Comparison of ENCODE assay signal across 20 cellular contexts in genomic region chr2:72894466-72894865, GRCh38. TPM values are rescaled to one million over a fixed set of nuclear protein-coding genes. Genes with fewer than 3 reads are reported as not detected.
DNase-seq lines count a peak whose midpoint lies in the region; ATAC-seq, FAIRE-seq and TF ChIP-seq lines count a peak whose summit lies in the region.
"Had no signal": no experiment of that assay in that cellular context is flagged by ENCODE, and none has a peak within 500 bp of the region (broad histone marks: within the 10 kb centered on the region; RNA-seq: fewer than 3 reads in every experiment).

No MANE protein-coding gene starts in this region.

- H3K4ac ChIP-seq in mesenchymal stem cell (ENCODE audit: low read depth in 1 of 2, low read length in 2 of 2): no peak overlapping the region

- peaks cover 0 to 29% (median 13%) of the 10 kb centered on the region in 11 experiments; a peak in 15 of 22 replicates for H3K27me3 ChIP-seq in BLaER1 treated with 17β-estradiol and CSF1 and Interleukin-3, amounts not matched to agents 10 nM and 100 nM
- H3K27me3 ChIP-seq in GM23338 (ENCODE audit: insufficient read depth) (peaks cover 55% of the 10 kb centered on the region), bronchial epithelial cell (ENCODE audit: control insufficient read depth, insufficient read depth, low read length) (no peaks in the 10 kb centered on the region), mesenchymal stem cell (ENCODE audit: control insufficient read depth in 1 of 2, insufficient read depth in 1 of 2, low read length in 2 of 2) (peaks cover 46 to 48% of the 10 kb centered on the region in 2 experiments)
- H3K27me3 ChIP-seq: BE2C, MG63 had no signal

- H3K79me2 ChIP-seq in GM23338 (replicated peaks; ENCODE audit: insufficient read depth): no peaks in the 10 kb centered on the region

- peak overlapping the region in 5 of 11 experiments; percentile 5 to 58 (median 31); a peak in 4 of 22 replicates for H3K27ac ChIP-seq in BLaER1 treated with 17β-estradiol and CSF1 and Interleukin-3, amounts not matched to agents 10 nM and 100 nM
- H3K27ac ChIP-seq in GM23338 (ENCODE audit: low read depth): no peak overlapping the region
- H3K27ac ChIP-seq in mesenchymal stem cell (ENCODE audit: low read length, poor library complexity, severe bottlenecking): no peak overlapping the region
- H3K27ac ChIP-seq: HL-60, SJCRH30 had no signal

- H4K91ac ChIP-seq in mesenchymal stem cell (ENCODE audit: low read length): peak overlapping the region; percentile 0

- WGBS in mesenchymal stem cell: 94% methylated on average over 7 of the region's 9 CpGs

- H2AK5ac ChIP-seq in mesenchymal stem cell (ENCODE audit: low read length, severe bottlenecking): no peak overlapping the region

- no peak overlapping the region for H3K27ac Mint-ChIP-seq in GM23338
- H3K27ac Mint-ChIP-seq: CD8-positive, alpha-beta T cell had no signal

- H3K79me1 ChIP-seq in mesenchymal stem cell (replicated peaks; ENCODE audit: low read length, poor library complexity, severe bottlenecking): peaks cover 2% of the 10 kb centered on the region

- no peak for FAIRE-seq in bronchial epithelial cell (lab: Jason Lieb, UNC)
- FAIRE-seq: A204.1 had no signal

- peaks cover 26% of the 10 kb centered on the region for H3K27me3 Mint-ChIP-seq in GM23338 (ENCODE audit: insufficient read depth, low read depth, poor library complexity)

- no peak overlapping the region for H3K23ac ChIP-seq in mesenchymal stem cell (ENCODE audit: low read length in 2 of 2)

- H3K18ac ChIP-seq in mesenchymal stem cell (ENCODE audit: low read depth in 1 of 2, low read length in 2 of 2): no peak overlapping the region

- H4K8ac ChIP-seq in mesenchymal stem cell (ENCODE audit: low read length): no peak overlapping the region

- H4K20me1 ChIP-seq in BLaER1 treated with 17β-estradiol and CSF1 and Interleukin-3, amounts not matched to agents 10 nM and 100 nM: peaks cover 0 to 41% (median 23%) of the 10 kb centered on the region in 11 experiments; a peak in 17 of 22 replicates
- no peaks in the 10 kb centered on the region for H4K20me1 ChIP-seq in GM23338 (replicated peaks; ENCODE audit: insufficient read depth)

- H3K9me3 Mint-ChIP-seq in GM23338: no peaks in the 10 kb centered on the region
- H3K9me3 Mint-ChIP-seq: CD8-positive, alpha-beta T cell had no signal

- peaks cover 24% of the 10 kb centered on the region for H3K4me1 Mint-ChIP-seq in GM23338

- no peak overlapping the region for H2BK120ac ChIP-seq in mesenchymal stem cell (ENCODE audit: low read depth, low read length)

- no peak overlapping the region for H3K14ac ChIP-seq in mesenchymal stem cell (ENCODE audit: low read length in 2 of 2)

- intact Hi-C loops in Right ventricle myocardium inferior (cut with DNase I): loop anchor here (5.0 kb wide), 2 partner anchors 98 to 283 kb away; no protein-coding TSS in a partner anchor

- no peak overlapping the region for H2BK5ac ChIP-seq in mesenchymal stem cell (ENCODE audit: low read depth, low read length, poor library complexity, severe bottlenecking)

- H3K9me3 ChIP-seq in BLaER1 treated with 17β-estradiol and CSF1 and Interleukin-3, amounts not matched to agents 10 nM and 100 nM (replicated peaks in 1 of 11): no peaks in the 10 kb centered on the region
- no peaks in the 10 kb centered on the region for H3K9me3 ChIP-seq in mesenchymal stem cell (ENCODE audit: control insufficient read depth, low read length)
- H3K9me3 ChIP-seq: BE2C, MG63, SJCRH30 had no signal

- H3K36me3 Mint-ChIP-seq in GM23338 (ENCODE audit: low read depth): no peaks in the 10 kb centered on the region
- H3K36me3 Mint-ChIP-seq: CD8-positive, alpha-beta T cell had no signal

- peak overlapping the region; percentile 53 to 83 (median 75); a peak in 21 of 22 replicates for H3K4me2 ChIP-seq in BLaER1 treated with 17β-estradiol and CSF1 and Interleukin-3, amounts not matched to agents 10 nM and 100 nM
- H3K4me2 ChIP-seq in GM23338 (peak overlapping the region; percentile 65; the same call in 1 of the 2 replicates), mesenchymal stem cell (ENCODE audit: low read length, poor library complexity, severe bottlenecking) (no peak overlapping the region)

- DNase-seq in GM23338 (ENCODE audit: low spot score) (no peak), bronchial epithelial cell (ENCODE audit: low read depth) (peak; percentile 73), mesenchymal stem cell (no peak), OCI-M2 (lab: John Stamatoyannopoulos, UW; ENCODE audit: unreplicated experiment) (no peak), Right ventricle myocardium inferior (ENCODE audit: missing footprints) (no peak), EL (no peak)
- DNase-seq: BE2C; Calu3; CD8-positive, alpha-beta T cell; MG63; NCI-H1048; NCI-H1436 treated with DMSO at 0.1 percent for 48 hours; NCI-H2029; NCI-H524 treated with DMSO at 0.1 percent for 48 hours had no signal

- no peaks in the 10 kb centered on the region for H3F3A ChIP-seq in GM23338 (replicated peaks; ENCODE audit: low read depth)

- H3K9ac ChIP-seq in BLaER1 treated with 17β-estradiol and CSF1 and Interleukin-3, amounts not matched to agents 10 nM and 100 nM: peak overlapping the region in 3 of 11 experiments; percentile 2 to 38 (median 15); a peak in 4 of 22 replicates
- H3K9ac ChIP-seq in mesenchymal stem cell (ENCODE audit: low read length): no peak overlapping the region

- no peak overlapping the region for H3K4me3 Mint-ChIP-seq in GM23338
- H3K4me3 Mint-ChIP-seq: CD8-positive, alpha-beta T cell had no signal

- ATAC-seq in GM23338: no peak
- ATAC-seq in HG03097 (IDR thresholded peaks at IDR 0.05; ENCODE audit: low FRiP score, unreplicated experiment): no peak
- no peak for ATAC-seq in Right ventricle myocardium inferior
- ATAC-seq: CD8-positive, alpha-beta T cell had no signal

- no peaks in the 10 kb centered on the region for H3K9me2 ChIP-seq in GM23338 (ENCODE audit: insufficient read depth)

- no peak overlapping the region for H2BK12ac ChIP-seq in mesenchymal stem cell (ENCODE audit: low read length in 2 of 2)

- H2AFZ ChIP-seq in GM23338: no peak overlapping the region
- no peak overlapping the region for H2AFZ ChIP-seq in mesenchymal stem cell (ENCODE audit: low read depth, low read length)

- TF ChIP-seq CTCF in GM23338 (conservative IDR thresholded peaks at IDR 0.05; ENCODE audit: low read depth in 2 of 2) (no peak), bronchial epithelial cell (IDR thresholded peaks at IDR 0.05; ENCODE audit: insufficient read depth, low read length, severe bottlenecking) (no peak)

- no peak overlapping the region for H2BK15ac ChIP-seq in mesenchymal stem cell (ENCODE audit: low read depth, poor library complexity, severe bottlenecking)

- peaks cover 0 to 15% (median 11%) of the 10 kb centered on the region in 11 experiments; a peak in 13 of 22 replicates for H3K36me3 ChIP-seq in BLaER1 treated with 17β-estradiol and CSF1 and Interleukin-3, amounts not matched to agents 10 nM and 100 nM
- H3K36me3 ChIP-seq in GM23338 (ENCODE audit: insufficient read depth): no peaks in the 10 kb centered on the region
- H3K36me3 ChIP-seq in bronchial epithelial cell (ENCODE audit: control insufficient read depth, insufficient read depth, low read length): peaks cover 1% of the 10 kb centered on the region
- peaks cover 15 to 18% of the 10 kb centered on the region in 2 experiments for H3K36me3 ChIP-seq in mesenchymal stem cell (ENCODE audit: control insufficient read depth in 1 of 2, insufficient read depth in 2 of 2, low read depth in 1 of 2, low read length in 2 of 2)
- H3K36me3 ChIP-seq: BE2C had no signal

- H3K4me3 ChIP-seq in BLaER1 treated with 17β-estradiol and CSF1 and Interleukin-3, amounts not matched to agents 10 nM and 100 nM: no peak overlapping the region
- H3K4me3 ChIP-seq in GM23338 (no peak overlapping the region), bronchial epithelial cell (ENCODE audit: low read depth, low read length) (no peak overlapping the region), mesenchymal stem cell (ENCODE audit: insufficient read depth in 1 of 2, low read depth in 1 of 2, low read length in 2 of 2) (no peak overlapping the region)
- H3K4me3 ChIP-seq: MG63 had no signal

- H3K4me1 ChIP-seq in BLaER1 treated with 17β-estradiol and CSF1 and Interleukin-3, amounts not matched to agents 10 nM and 100 nM: peaks cover 28 to 51% (median 42%) of the 10 kb centered on the region in 10 experiments
- H3K4me1 ChIP-seq in GM23338 (ENCODE audit: insufficient read depth): peaks cover 23% of the 10 kb centered on the region
- peaks cover 13% of the 10 kb centered on the region for H3K4me1 ChIP-seq in mesenchymal stem cell (ENCODE audit: control insufficient read depth, insufficient read depth, low read depth, low read length)
- H3K4me1 ChIP-seq: BE2C had no signal

RNA-seq across cellular contexts. Expression of gene SPR, which starts 7.3 kb away (rescaled TPM):
- 15.2 and 18.4 TPM in 2 replicates for total RNA-seq in GM23338 (2014; rRNA removed; shearing (Covaris generic))
- 9.5 and 10.7 TPM in 2 replicates for polyA plus RNA-seq in GM23338 (2016; fragmentation: Nextera tagmentation; extraction: Ambion mirVana)
- 12.2 and 14.0 TPM in 2 replicates for total RNA-seq in bronchial epithelial cell
- 10.7 TPM for polyA plus RNA-seq in mesenchymal stem cell (2013, experiment 1 of 2)
- 10.3 TPM for polyA plus RNA-seq in mesenchymal stem cell (2013, experiment 2 of 2)
- total RNA-seq in Right ventricle myocardium inferior: 52.4 TPM
- total RNA-seq: CD8-positive, alpha-beta T cell had no signal

RNA-seq across cellular contexts. Expression of gene EMX1, which starts 22.9 kb away (rescaled TPM):
- 7.9 and 12.6 TPM in 2 replicates for total RNA-seq in GM23338 (2014; rRNA removed; shearing (Covaris generic))
- polyA plus RNA-seq in GM23338 (2016; fragmentation: Nextera tagmentation; extraction: Ambion mirVana): 3.9 and 4.2 TPM in 2 replicates
- total RNA-seq in bronchial epithelial cell: 0.26 TPM in 1 of 2 replicates, not detected in the other
- not detected for polyA plus RNA-seq in mesenchymal stem cell (2013, experiment 1 of 2)
- polyA plus RNA-seq in mesenchymal stem cell (2013, experiment 2 of 2): not detected
- total RNA-seq in Right ventricle myocardium inferior: not detected
- total RNA-seq: Calu3; CD8-positive, alpha-beta T cell; HT1080; SJCRH30 had no signal
